ENCODE assay signal across 8 cellular contexts in genomic region chr12:116297224-116297834, GRCh38.
"Had no signal": no experiment of that assay in that cellular context is flagged by ENCODE, and none has a peak within 500 bp of the region (broad histone marks: within the 10 kb centered on the region; RNA-seq: fewer than 3 reads in every experiment).

No MANE protein-coding gene starts in this region.

- DNase-seq: GM23248, H7, HFFc6, KG1 had no signal

- H3K36me3 ChIP-seq: HAP-1 had no signal

- H3K9me3 ChIP-seq: HAP-1 had no signal

- H3K4me3 Mint-ChIP-seq: HFFc6, IgD-negative memory B cell had no signal

- H3K36me3 Mint-ChIP-seq: IgD-negative memory B cell had no signal

- H3K27ac Mint-ChIP-seq: HFFc6, IgD-negative memory B cell had no signal

- H2AFZ ChIP-seq: GM23248 had no signal

- ATAC-seq: HepG2 had no signal

- H3K9me3 Mint-ChIP-seq: HFFc6 had no signal

- H3K9ac ChIP-seq: GM23248 had no signal

- H3K4me3 ChIP-seq: GM23248, HAP-1 had no signal

- H3K27ac ChIP-seq: GM23248, HL-60 had no signal

- FAIRE-seq: HepG2 had no signal
